Comparison of ENCODE assay signal across 1 cellular context in genomic region chr4:112817933-112818921, GRCh38.
TF ChIP-seq lines count a peak whose summit lies in the region.

No MANE protein-coding gene starts in this region.

TF ChIP-seq in K562, 482 proteins besides CTCF, POLR2A, EP300 and RAD21 (continued from another document):
- 0 out of 2 replicates have a peak, but pooled peaks have one; percentile 45 for TF ChIP-seq MGA (IDR thresholded peaks at IDR 0.05)
- peak; percentile 49 for TF ChIP-seq USF2 (CRISPR knock-in tag; IDR thresholded peaks at IDR 0.05)
- TF ChIP-seq MEIS2 (IDR thresholded peaks at IDR 0.05; ENCODE audit: partially characterized antibody) = peak; percentile 17
- TF ChIP-seq FOSL1 (tag; conservative IDR thresholded peaks at IDR 0.05) = no peak
- TF ChIP-seq ZKSCAN8 (CRISPR knock-in tag; IDR thresholded peaks at IDR 0.05) = peak; percentile 92
- TF ChIP-seq EP400 (IDR thresholded peaks at IDR 0.05) = 0 out of 2 replicates have a peak, but pooled peaks have one; percentile 18
- peak; percentile 54; the same call in 1 of the 2 replicates for TF ChIP-seq L3MBTL2 (IDR thresholded peaks at IDR 0.05)
- TF ChIP-seq PKNOX1 (IDR thresholded peaks at IDR 0.05) = peak; percentile 70
- peak; percentile 71 for TF ChIP-seq ATF3 (IDR thresholded peaks at IDR 0.05)
- TF ChIP-seq ATF3 (CRISPR knock-in tag; conservative IDR thresholded peaks at IDR 0.05) = no peak
- TF ChIP-seq ATF4 (CRISPR knock-in tag; IDR thresholded peaks at IDR 0.05) = 0 out of 2 replicates have a peak, but pooled peaks have one; percentile 10
- no peak for TF ChIP-seq ARID1B (IDR thresholded peaks at IDR 0.05)
- TF ChIP-seq RAD51 (IDR thresholded peaks at IDR 0.05; ENCODE audit: borderline replicate concordance, low read depth) = 0 out of 2 replicates have a peak, but pooled peaks have one; percentile 26
- 0 out of 2 replicates have a peak, but pooled peaks have one; percentile 3 for TF ChIP-seq GABPA (tag; conservative IDR thresholded peaks at IDR 0.05; ENCODE audit: low read depth)
- TF ChIP-seq THAP12 (CRISPR knock-in tag; IDR thresholded peaks at IDR 0.05) = no peak
- no peak for TF ChIP-seq TFAP4 (CRISPR knock-in tag; IDR thresholded peaks at IDR 0.05; ENCODE audit: borderline replicate concordance)
TF ChIP-seq in K562: peak in this region for 13.
